ENCODE assay signal across 8 cellular contexts in genomic region chr20:32762754-32763201, GRCh38. TPM values are rescaled to one million over a fixed set of nuclear protein-coding genes. Genes with fewer than 3 reads are reported as not detected.
DNase-seq lines count a peak whose midpoint lies in the region; ATAC-seq, FAIRE-seq and TF ChIP-seq lines count a peak whose summit lies in the region.

No MANE protein-coding gene starts in this region.

- BruUV-seq in HCT116 (replicated peaks; lab: Mats Ljungman, UMichigan), result no TSS peak
- no TSS peak for BruUV-seq in endothelial cell of umbilical vein (replicated peaks; lab: Mats Ljungman, UMichigan)

- TF ChIP-seq POLR2A in HCT116 (IDR thresholded peaks at IDR 0.05; ENCODE audit: borderline replicate concordance, extremely low read depth, insufficient read depth, insufficient read length) (no peak), endothelial cell of umbilical vein (IDR thresholded peaks at IDR 0.05; ENCODE audit: low read depth, low read length) (no peak)

- H3K27me3 ChIP-seq in DOHH2 (ENCODE audit: control insufficient read depth, low read length) (peaks cover 12% of the 10 kb centered on the region), HCT116 (ENCODE audit: insufficient read depth, low read length) (no peaks in the 10 kb centered on the region), endothelial cell of umbilical vein (ENCODE audit: control insufficient read depth in 2 of 2, insufficient read depth in 2 of 2, low read length in 2 of 2) (no peaks in the 10 kb centered on the region), neuron (ENCODE audit: insufficient read depth, low read length) (no peaks in the 10 kb centered on the region)

- peaks cover 9% of the 10 kb centered on the region; the same call in 1 of the 2 replicates for H3F3A ChIP-seq in DOHH2 (ENCODE audit: control insufficient read depth, insufficient read depth)

- CTCF ChIA-PET in HCT116 (lab: Charles Lee) (interaction anchor here (0.6 to 6.7 kb wide), 2 partner anchors 15 to 27 kb away, joined by 3 to 47 read pairs; no protein-coding TSS in a partner anchor), endothelial cell of umbilical vein (lab: Charles Lee) (interaction anchor here (0.9 to 7.3 kb wide), 14 partner anchors 14 to 89 kb away, joined by 3 to 77 read pairs (median 5); partner anchors contain the start of genes C20orf203 and COMMD7)

- ATAC-seq in HCT116, result peak; percentile 4; the same call in 1 of the 2 replicates
- ATAC-seq in SK-N-SH treated with all-trans-retinoic acid at 6 μM for 48 hours, result peak; percentile 24; the same call in 2 of the 3 replicates
- no peak for ATAC-seq in omental fat pad (ENCODE audit: low FRiP score)
- no peak for ATAC-seq in HG02884 (IDR thresholded peaks at IDR 0.05; ENCODE audit: unreplicated experiment)

- H3K9me1 ChIP-seq in endothelial cell of umbilical vein (replicated peaks; ENCODE audit: control insufficient read depth, extremely low read depth, insufficient read depth, low read length), result no peaks in the 10 kb centered on the region

- H3K9me2 ChIP-seq in DOHH2 (replicated peaks; ENCODE audit: control insufficient read depth, low read length) (no peaks in the 10 kb centered on the region), HCT116 (ENCODE audit: insufficient read depth) (no peaks in the 10 kb centered on the region)

- H3K4me1 ChIP-seq in DOHH2 (ENCODE audit: control insufficient read depth, low read length) (peaks cover 34% of the 10 kb centered on the region), HCT116 (ENCODE audit: control insufficient read depth in 1 of 2, insufficient read depth in 2 of 2, low read length in 2 of 2) (peaks cover 45 to 67% of the 10 kb centered on the region in 2 experiments), endothelial cell of umbilical vein (ENCODE audit: control insufficient read depth, extremely low read depth, insufficient read depth, low read length) (peaks cover 14% of the 10 kb centered on the region), neuron (ENCODE audit: insufficient read depth, low read length) (peaks cover 18% of the 10 kb centered on the region)

- TF ChIP-seq CTCF in DOHH2 (IDR thresholded peaks at IDR 0.05; ENCODE audit: low read depth, low read length, poor library complexity, severe bottlenecking) (no peak), HCT116 (IDR thresholded peaks at IDR 0.05 in 2 of 3, conservative IDR thresholded peaks at IDR 0.05 in 1 of 3; ENCODE audit: borderline replicate concordance in 1 of 3, insufficient read depth in 1 of 3, low read depth in 2 of 3, low read length in 2 of 3) (no peak), endothelial cell of umbilical vein (IDR thresholded peaks at IDR 0.05; ENCODE audit: extremely low read depth in 1 of 2, insufficient read depth in 1 of 2, low read depth in 1 of 2, low read length in 2 of 2) (no peak), omental fat pad (IDR thresholded peaks at IDR 0.05) (no peak)

- H3K9me3 ChIP-seq in DOHH2 (ENCODE audit: control insufficient read depth, insufficient read depth, low read length), result no peaks in the 10 kb centered on the region
- no peaks in the 10 kb centered on the region for H3K9me3 ChIP-seq in HCT116 (ENCODE audit: control insufficient read depth in 1 of 2, insufficient read depth in 1 of 2, low read depth in 1 of 2, low read length in 2 of 2)
- H3K9me3 ChIP-seq in endothelial cell of umbilical vein (replicated peaks; ENCODE audit: control insufficient read depth, insufficient read depth, low read length), result no peaks in the 10 kb centered on the region
- H3K9me3 ChIP-seq in neuron (ENCODE audit: low read length), result no peaks in the 10 kb centered on the region

- H2AFZ ChIP-seq in HCT116 (ENCODE audit: low read depth, low read length, poor library complexity, severe bottlenecking) (no peak overlapping the region), endothelial cell of umbilical vein (ENCODE audit: low read depth, low read length) (peak overlapping the region; percentile 95), neuron (ENCODE audit: low read depth, low read length) (peak overlapping the region; percentile 86)

- H3K4me2 ChIP-seq in DOHH2 (ENCODE audit: low read length) (peak overlapping the region; percentile 94), HCT116 (ENCODE audit: low read length) (peak overlapping the region; percentile 99), endothelial cell of umbilical vein (ENCODE audit: insufficient read depth, low read length) (peak overlapping the region; percentile 74)

- FAIRE-seq in endothelial cell of umbilical vein (lab: Jason Lieb, UNC), result no peak

- H3K9ac ChIP-seq in HCT116 (ENCODE audit: low read length) (peak overlapping the region; percentile 95), endothelial cell of umbilical vein (replicated peaks; ENCODE audit: extremely low read depth, insufficient read depth, low read length) (peak overlapping the region; percentile 66)

- POLR2A ChIA-PET in HCT116 (lab: Charles Lee), result interaction anchor here (1.0 to 1.8 kb wide), 3 partner anchors 16 to 81 kb away, joined by 3 to 9 read pairs (median 7); no protein-coding TSS in a partner anchor
- POLR2A ChIA-PET in endothelial cell of umbilical vein (lab: Charles Lee), result interaction anchor here (0.9 kb wide), 1 partner anchor 20 kb away, joined by 5 read pairs; the partner anchor contains the start of gene COMMD7

- intact Hi-C loops in HCT116 (cut with micrococcal nuclease), result no loop called here
- intact Hi-C loops in endothelial cell of umbilical vein (cut with micrococcal nuclease), result loop anchor here (1.0 kb wide), 3 partner anchors 9 to 88 kb away; partner anchors contain the start of gene COMMD7

- H3K4me3 ChIP-seq in DOHH2 (ENCODE audit: low read length), result peak overlapping the region; percentile 74
- peak overlapping the region; percentile 94 to 96 for H3K4me3 ChIP-seq in HCT116 (replicated peaks in 1 of 2; ENCODE audit: low read depth in 1 of 2, low read length in 2 of 2)
- H3K4me3 ChIP-seq in endothelial cell of umbilical vein (replicated peaks in 1 of 3; ENCODE audit: insufficient read depth in 1 of 3, low read depth in 1 of 3, low read length in 3 of 3), result peak overlapping the region; percentile 73 to 92 (median 88)
- H3K4me3 ChIP-seq in neuron (ENCODE audit: low read length), result peak overlapping the region; percentile 59

- dilution Hi-C loops in endothelial cell of umbilical vein (cut with MboI; ENCODE audit: extremely low pct_ligation_motif_present, low sequenced_read_pairs), result no loop called here

- H3K36me3 ChIP-seq in DOHH2 (ENCODE audit: control insufficient read depth, low read length), result no peaks in the 10 kb centered on the region
- no peaks in the 10 kb centered on the region for H3K36me3 ChIP-seq in HCT116 (ENCODE audit: control insufficient read depth in 1 of 2, insufficient read depth in 2 of 2, low read length in 2 of 2)
- H3K36me3 ChIP-seq in endothelial cell of umbilical vein (ENCODE audit: control insufficient read depth in 2 of 2, extremely low read depth in 1 of 2, insufficient read depth in 2 of 2, low read length in 2 of 2), result no peaks in the 10 kb centered on the region
- H3K36me3 ChIP-seq in neuron (ENCODE audit: insufficient read depth, low read length), result no peaks in the 10 kb centered on the region

- DNase-seq in HCT116 (ENCODE audit: low read depth, low spot score), result no peak
- no peak for DNase-seq in endothelial cell of umbilical vein (ENCODE audit: low read depth, low spot score)
- DNase-seq in omental fat pad (ENCODE audit: low spot score), result no peak
- no peak for DNase-seq in AG08395 (ENCODE audit: low spot score)

- TF ChIP-seq RAD21 in HCT116 (IDR thresholded peaks at IDR 0.05; ENCODE audit: low read depth), result no peak

- RAD21 ChIA-PET in HCT116 (lab: Charles Lee; ENCODE audit: low non-redundant PET in 1 of 2, low total read pairs in 2 of 2, uncharacterized antibody in 2 of 2, unreplicated experiment in 2 of 2), result interaction anchor here in 1 of 2 experiments (0.6 kb wide), 1 partner anchor 227 kb away, joined by 4 read pairs; no protein-coding TSS in a partner anchor

- H3K27ac ChIP-seq in DOHH2 (ENCODE audit: low read depth, low read length) (no peak overlapping the region), HCT116 (ENCODE audit: low read depth, low read length) (peak overlapping the region; percentile 83), endothelial cell of umbilical vein (ENCODE audit: insufficient read depth, low read depth, low read length) (no peak overlapping the region)

- 0 out of 2 replicates have a peak, but pooled peaks cover 4% of the 10 kb centered on the region for H4K20me1 ChIP-seq in DOHH2 (ENCODE audit: control insufficient read depth, insufficient read depth, low read depth, low read length)
- H4K20me1 ChIP-seq in HCT116 (ENCODE audit: insufficient read depth), result no peaks in the 10 kb centered on the region
- no peaks in the 10 kb centered on the region for H4K20me1 ChIP-seq in endothelial cell of umbilical vein (replicated peaks; ENCODE audit: control insufficient read depth, extremely low read depth, insufficient read depth, low read length)

- 0 out of 2 replicates have a peak, but pooled peaks cover 2% of the 10 kb centered on the region for H3K79me2 ChIP-seq in DOHH2 (ENCODE audit: control insufficient read depth, low read length)
- H3K79me2 ChIP-seq in HCT116 (ENCODE audit: insufficient read depth, low read length), result peaks cover 47% of the 10 kb centered on the region
- no peaks in the 10 kb centered on the region for H3K79me2 ChIP-seq in endothelial cell of umbilical vein (ENCODE audit: control insufficient read depth, insufficient read depth, low read length)

RNA-seq across cellular contexts. Expression of gene DNMT3B, which starts 0.6 kb away (rescaled TPM):
- total RNA-seq in HCT116 (2021; ENCODE audit: unreplicated experiment) (22.2 TPM), endothelial cell of umbilical vein (6.8 TPM in 2 replicates), omental fat pad (1 to 10 TPM in 1 of 4 donors, under 1 TPM in 3; 0.24 to 2.0 (median 0.44) TPM)
- polyA plus RNA-seq in HCT116 (2012), result 11.3 and 12.7 TPM in 2 replicates
- 3.2 and 3.6 TPM in 2 replicates for polyA plus RNA-seq in endothelial cell of umbilical vein
- 3.0 and 3.2 TPM in 2 replicates for polyA plus RNA-seq in endothelial cell of umbilical vein (2011; cell fraction: cytosol; rRNA removed)
- 11.3 and 11.9 TPM in 2 replicates for polyA plus RNA-seq in endothelial cell of umbilical vein (2011; cell fraction: nucleus; rRNA removed)
- polyA plus RNA-seq in endothelial cell of umbilical vein (2012), result 4.4 and 4.7 TPM in 2 replicates
- polyA minus RNA-seq in endothelial cell of umbilical vein, result 3.4 TPM in 2 replicates
- 3.8 TPM for polyA minus RNA-seq in endothelial cell of umbilical vein (2011; cell fraction: cytosol; rRNA and poly(A)+ RNA removed)
- 2.9 and 3.7 TPM in 2 replicates for polyA minus RNA-seq in endothelial cell of umbilical vein (2011; cell fraction: nucleus; rRNA and poly(A)+ RNA removed)

RNA-seq across cellular contexts. Expression of gene COMMD7, which starts 19.5 kb away (rescaled TPM):
- total RNA-seq in HCT116 (2021; ENCODE audit: unreplicated experiment) (13.2 TPM), endothelial cell of umbilical vein (55.9 and 58.8 TPM in 2 replicates), omental fat pad (10 to 100 TPM; 19.3 to 20.6 (median 19.8) TPM)
- polyA plus RNA-seq in HCT116 (2012), result 11.1 and 15.3 TPM in 2 replicates
- 72.9 and 76.0 TPM in 2 replicates for polyA plus RNA-seq in endothelial cell of umbilical vein
- polyA plus RNA-seq in endothelial cell of umbilical vein (2011; cell fraction: cytosol; rRNA removed), result 85.7 and 89.0 TPM in 2 replicates
- polyA plus RNA-seq in endothelial cell of umbilical vein (2011; cell fraction: nucleus; rRNA removed), result 58.7 and 60.3 TPM in 2 replicates
- polyA plus RNA-seq in endothelial cell of umbilical vein (2012), result 78.0 and 85.7 TPM in 2 replicates
- 31.7 and 33.4 TPM in 2 replicates for polyA minus RNA-seq in endothelial cell of umbilical vein
- 26.8 TPM for polyA minus RNA-seq in endothelial cell of umbilical vein (2011; cell fraction: cytosol; rRNA and poly(A)+ RNA removed)
- polyA minus RNA-seq in endothelial cell of umbilical vein (2011; cell fraction: nucleus; rRNA and poly(A)+ RNA removed), result 12.2 and 14.3 TPM in 2 replicates

RNA-seq across cellular contexts. Expression of gene MAPRE1, which starts 57.0 kb away (rescaled TPM):
- total RNA-seq in HCT116 (2021; ENCODE audit: unreplicated experiment), result 118 TPM
- 44.7 and 56.2 TPM in 2 replicates for polyA plus RNA-seq in HCT116 (2012)
- 143 and 150 TPM in 2 replicates for total RNA-seq in endothelial cell of umbilical vein
- polyA plus RNA-seq in endothelial cell of umbilical vein, result 46.4 and 71.6 TPM in 2 replicates
- 72.3 and 85.6 TPM in 2 replicates for polyA plus RNA-seq in endothelial cell of umbilical vein (2011; cell fraction: cytosol; rRNA removed)
- polyA plus RNA-seq in endothelial cell of umbilical vein (2011; cell fraction: nucleus; rRNA removed), result 40.4 and 59.9 TPM in 2 replicates
- polyA plus RNA-seq in endothelial cell of umbilical vein (2012), result 143 and 174 TPM in 2 replicates
- polyA minus RNA-seq in endothelial cell of umbilical vein, result 75.8 and 82.4 TPM in 2 replicates
- 52.8 TPM for polyA minus RNA-seq in endothelial cell of umbilical vein (2011; cell fraction: cytosol; rRNA and poly(A)+ RNA removed)
- 27.6 and 36.4 TPM in 2 replicates for polyA minus RNA-seq in endothelial cell of umbilical vein (2011; cell fraction: nucleus; rRNA and poly(A)+ RNA removed)
- total RNA-seq in omental fat pad, result 100 to 1,000 TPM in 1 of 4 donors, 10 to 100 TPM in 3; 77.1 to 113 (median 89.5) TPM

Comparison
In these comparisons a context has a peak if more than half of its experiments do, and no peak if none do; other contexts are left out.
1. ATAC-seq: peak in HCT116 (single experiment) and SK-N-SH treated with all-trans-retinoic acid at 6 μM for 48 hours (single experiment); none in omental fat pad (single experiment) and HG02884 (single experiment).
2. Peak in every context shown above with its lines, with median percentiles within 50 percentile points of each other: H3K4me2 ChIP-seq and H3K4me3 ChIP-seq.